Comparison of ENCODE assay signal across 1 cellular context in the genomic region with DNA sequence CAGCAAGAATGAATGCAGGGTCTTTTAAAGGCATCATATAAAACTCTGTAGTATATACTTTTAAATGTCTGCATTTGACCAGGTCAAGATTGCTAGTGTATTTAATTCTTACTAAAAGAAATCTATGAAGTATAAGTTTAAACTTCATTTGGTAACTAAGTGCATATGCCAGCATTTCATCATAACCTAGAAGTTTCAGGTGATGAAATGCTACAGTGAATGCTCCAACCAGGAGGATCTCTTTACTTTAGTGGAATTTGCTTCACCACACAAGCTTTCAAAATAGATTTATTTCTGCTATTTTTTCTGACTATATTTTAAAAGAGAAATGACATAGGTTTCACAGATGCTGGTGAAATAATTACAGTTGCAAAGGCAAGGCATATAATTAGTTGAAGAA.
A peak's percentile ranks its signal among the peaks of the same experiment; 100 is the strongest.
TF ChIP-seq lines count a peak whose summit lies in the region.

No MANE protein-coding gene starts in this region.

TF ChIP-seq in GM12878, 131 proteins besides CTCF, POLR2A, EP300 and RAD21 (continued from another document):
- TF ChIP-seq, protein P1, sequence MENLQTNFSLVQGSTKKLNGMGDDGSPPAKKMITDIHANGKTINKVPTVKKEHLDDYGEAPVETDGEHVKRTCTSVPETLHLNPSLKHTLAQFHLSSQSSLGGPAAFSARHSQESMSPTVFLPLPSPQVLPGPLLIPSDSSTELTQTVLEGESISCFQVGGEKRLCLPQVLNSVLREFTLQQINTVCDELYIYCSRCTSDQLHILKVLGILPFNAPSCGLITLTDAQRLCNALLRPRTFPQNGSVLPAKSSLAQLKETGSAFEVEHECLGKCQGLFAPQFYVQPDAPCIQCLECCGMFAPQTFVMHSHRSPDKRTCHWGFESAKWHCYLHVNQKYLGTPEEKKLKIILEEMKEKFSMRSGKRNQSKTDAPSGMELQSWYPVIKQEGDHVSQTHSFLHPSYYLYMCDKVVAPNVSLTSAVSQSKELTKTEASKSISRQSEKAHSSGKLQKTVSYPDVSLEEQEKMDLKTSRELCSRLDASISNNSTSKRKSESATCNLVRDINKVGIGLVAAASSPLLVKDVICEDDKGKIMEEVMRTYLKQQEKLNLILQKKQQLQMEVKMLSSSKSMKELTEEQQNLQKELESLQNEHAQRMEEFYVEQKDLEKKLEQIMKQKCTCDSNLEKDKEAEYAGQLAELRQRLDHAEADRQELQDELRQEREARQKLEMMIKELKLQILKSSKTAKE (IDR thresholded peaks at IDR 0.05; ENCODE audit: low read depth, poor library complexity, severe bottlenecking) = no peak
- TF ChIP-seq, protein P2, sequence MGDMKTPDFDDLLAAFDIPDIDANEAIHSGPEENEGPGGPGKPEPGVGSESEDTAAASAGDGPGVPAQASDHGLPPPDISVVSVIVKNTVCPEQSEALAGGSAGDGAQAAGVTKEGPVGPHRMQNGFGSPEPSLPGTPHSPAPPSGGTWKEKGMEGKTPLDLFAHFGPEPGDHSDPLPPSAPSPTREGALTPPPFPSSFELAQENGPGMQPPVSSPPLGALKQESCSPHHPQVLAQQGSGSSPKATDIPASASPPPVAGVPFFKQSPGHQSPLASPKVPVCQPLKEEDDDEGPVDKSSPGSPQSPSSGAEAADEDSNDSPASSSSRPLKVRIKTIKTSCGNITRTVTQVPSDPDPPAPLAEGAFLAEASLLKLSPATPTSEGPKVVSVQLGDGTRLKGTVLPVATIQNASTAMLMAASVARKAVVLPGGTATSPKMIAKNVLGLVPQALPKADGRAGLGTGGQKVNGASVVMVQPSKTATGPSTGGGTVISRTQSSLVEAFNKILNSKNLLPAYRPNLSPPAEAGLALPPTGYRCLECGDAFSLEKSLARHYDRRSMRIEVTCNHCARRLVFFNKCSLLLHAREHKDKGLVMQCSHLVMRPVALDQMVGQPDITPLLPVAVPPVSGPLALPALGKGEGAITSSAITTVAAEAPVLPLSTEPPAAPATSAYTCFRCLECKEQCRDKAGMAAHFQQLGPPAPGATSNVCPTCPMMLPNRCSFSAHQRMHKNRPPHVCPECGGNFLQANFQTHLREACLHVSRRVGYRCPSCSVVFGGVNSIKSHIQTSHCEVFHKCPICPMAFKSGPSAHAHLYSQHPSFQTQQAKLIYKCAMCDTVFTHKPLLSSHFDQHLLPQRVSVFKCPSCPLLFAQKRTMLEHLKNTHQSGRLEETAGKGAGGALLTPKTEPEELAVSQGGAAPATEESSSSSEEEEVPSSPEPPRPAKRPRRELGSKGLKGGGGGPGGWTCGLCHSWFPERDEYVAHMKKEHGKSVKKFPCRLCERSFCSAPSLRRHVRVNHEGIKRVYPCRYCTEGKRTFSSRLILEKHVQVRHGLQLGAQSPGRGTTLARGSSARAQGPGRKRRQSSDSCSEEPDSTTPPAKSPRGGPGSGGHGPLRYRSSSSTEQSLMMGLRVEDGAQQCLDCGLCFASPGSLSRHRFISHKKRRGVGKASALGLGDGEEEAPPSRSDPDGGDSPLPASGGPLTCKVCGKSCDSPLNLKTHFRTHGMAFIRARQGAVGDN (IDR thresholded peaks at IDR 0.05) = no peak
- TF ChIP-seq NFIC (IDR thresholded peaks at IDR 0.05; ENCODE audit: low read depth, low read length) = peak; percentile 67; the same call in 1 of the 2 replicates
- TF ChIP-seq ESRRA (IDR thresholded peaks at IDR 0.05; ENCODE audit: low read length) = no peak
TF ChIP-seq in GM12878: peak in this region for 2.
